ENCODE assay signal across 8 cellular contexts in genomic region chr21:35051287-35051818, GRCh38. TPM values are rescaled to one million over a fixed set of nuclear protein-coding genes. Genes with fewer than 3 reads are reported as not detected.
DNase-seq lines count a peak whose midpoint lies in the region; TF ChIP-seq lines count a peak whose summit lies in the region.

No MANE protein-coding gene starts in this region.

- H3K9ac ChIP-seq in GM23248 (peak overlapping the region; percentile 57; the same call in 1 of the 2 replicates), neural progenitor cell (no peak overlapping the region)

- H2AFZ ChIP-seq in GM23248 (peak overlapping the region; percentile 72), neural progenitor cell (replicated peaks) (no peak overlapping the region)

- peaks cover 43% of the 10 kb centered on the region for H3F3A ChIP-seq in GM23248 (ENCODE audit: insufficient read depth)
- H3F3A ChIP-seq in neural progenitor cell (ENCODE audit: low read depth) = no peaks in the 10 kb centered on the region

- H4K20me1 ChIP-seq in GM23248 (ENCODE audit: insufficient read depth) = no peaks in the 10 kb centered on the region
- no peaks in the 10 kb centered on the region for H4K20me1 ChIP-seq in neural progenitor cell (ENCODE audit: low read depth)

- no peaks in the 10 kb centered on the region for H3K9me2 ChIP-seq in GM23248 (ENCODE audit: insufficient read depth)

- peaks cover 13% of the 10 kb centered on the region for H3K27me3 Mint-ChIP-seq in neural progenitor cell (ENCODE audit: insufficient read depth, low read depth)

- H3K27me3 ChIP-seq in GM23248 (replicated peaks; ENCODE audit: insufficient read depth) = no peaks in the 10 kb centered on the region
- H3K27me3 ChIP-seq in neural progenitor cell = no peaks in the 10 kb centered on the region

- peaks cover 42% of the 10 kb centered on the region for H3K4me1 Mint-ChIP-seq in neural progenitor cell

- H3K4me2 ChIP-seq in GM23248 (ENCODE audit: unreplicated experiment) (peak overlapping the region; percentile 66), neural progenitor cell (no peak overlapping the region)

- H3K9me3 ChIP-seq in GM23248 (ENCODE audit: low read depth) = no peaks in the 10 kb centered on the region
- no peaks in the 10 kb centered on the region for H3K9me3 ChIP-seq in neural progenitor cell (ENCODE audit: low read depth)

- no peak overlapping the region for H3K4me3 Mint-ChIP-seq in neural progenitor cell

- H3K36me3 ChIP-seq in GM23248 (ENCODE audit: low read depth) (no peaks in the 10 kb centered on the region), neural progenitor cell (no peaks in the 10 kb centered on the region)

- H3K4me1 ChIP-seq in GM23248 (ENCODE audit: insufficient read depth) (peaks cover 50% of the 10 kb centered on the region), neural progenitor cell (peaks cover 10% of the 10 kb centered on the region)

- no peaks in the 10 kb centered on the region for H3K36me3 Mint-ChIP-seq in neural progenitor cell

- no peak overlapping the region for H3K27ac Mint-ChIP-seq in neural progenitor cell

- no peaks in the 10 kb centered on the region for H3K79me2 ChIP-seq in GM23248 (ENCODE audit: insufficient read depth)
- H3K79me2 ChIP-seq in neural progenitor cell (ENCODE audit: low read depth) = no peaks in the 10 kb centered on the region

- peak; percentile 88 for DNase-seq in ACHN
- peak; percentile 97 for DNase-seq in GM23248
- DNase-seq in NOMO-1 treated with DMSO at 0.1 percent for 48 hours (lab: John Stamatoyannopoulos, UW; ENCODE audit: unreplicated experiment) = peak; percentile 97
- DNase-seq in activated T-cell treated with anti-CD3 and anti-CD28 coated beads for 4 hours = peak; percentile 79
- DNase-seq in fibroblast of gingiva (ENCODE audit: low read depth) = peak; percentile 98
- DNase-seq in neural progenitor cell (ENCODE audit: low spot score) = peak; percentile 87
- DNase-seq in substantia nigra (lab: John Stamatoyannopoulos, UW) = peak in 41 of 49 donors; percentile 11 to 75 (median 45)
- no peak for DNase-seq in NCI-H2227 (lab: John Stamatoyannopoulos, UW; ENCODE audit: unreplicated experiment)

- in situ Hi-C loops in ACHN (cut with HindIII; ENCODE audit: low pct_ligation_motif_present, low pct_unique_long_range_greater_than_20kb, low sequenced_read_pairs) (no loop called here), GM23248 (cut with MboI) (loop anchor here (25.0 kb wide), 1 partner anchor 886 kb away; no protein-coding TSS in a partner anchor)

- WGBS in GM23248 (ENCODE audit: low coverage in 1 of 2, low lambda C conversion rate in 2 of 2, missing lambda C conversion rate in 2 of 2), 2 experiments = 2 to 3% methylated on average over 12 of the region's 12 CpGs

- H3K27ac ChIP-seq in GM23248 (peak overlapping the region; percentile 84), neural progenitor cell (no peak overlapping the region), substantia nigra (ENCODE audit: low read depth, low read length, poor library complexity, severe bottlenecking) (peak overlapping the region; percentile 13)

- peak; percentile 73 for TF ChIP-seq CTCF in neural progenitor cell (IDR thresholded peaks at IDR 0.05)

- H3K4me3 ChIP-seq in GM23248 = 0 out of 2 replicates have a peak overlapping the region, but pooled peaks have one; percentile 26
- no peak overlapping the region for H3K4me3 ChIP-seq in neural progenitor cell

- H3K9me3 Mint-ChIP-seq in neural progenitor cell = no peaks in the 10 kb centered on the region

RNA-seq across cellular contexts. Expression of gene RUNX1, which starts 2.3 kb away (rescaled TPM):
- 32.6 and 35.3 TPM in 2 replicates for total RNA-seq in GM23248 (2014; rRNA removed; shearing (Covaris generic))
- polyA plus RNA-seq in GM23248 (2016; fragmentation: Nextera tagmentation; extraction: Ambion mirVana) = 21.3 and 23.1 TPM in 2 replicates
- 0.09 and 0.19 TPM in 2 replicates for total RNA-seq in neural progenitor cell (ENCODE audit: low replicate concordance)

Comparison
In these comparisons a context has a peak if more than half of its experiments do, and no peak if none do; other contexts are left out.
1. RNA of gene RUNX1, which starts 2.3 kb away (total RNA-seq): 32.6 to 35.3 TPM in GM23248; 0.09 to 0.19 TPM in neural progenitor cell; every median in the first group is over 10 times any median in the second.